ENCODE assay signal across 8 cellular contexts in the genomic region with DNA sequence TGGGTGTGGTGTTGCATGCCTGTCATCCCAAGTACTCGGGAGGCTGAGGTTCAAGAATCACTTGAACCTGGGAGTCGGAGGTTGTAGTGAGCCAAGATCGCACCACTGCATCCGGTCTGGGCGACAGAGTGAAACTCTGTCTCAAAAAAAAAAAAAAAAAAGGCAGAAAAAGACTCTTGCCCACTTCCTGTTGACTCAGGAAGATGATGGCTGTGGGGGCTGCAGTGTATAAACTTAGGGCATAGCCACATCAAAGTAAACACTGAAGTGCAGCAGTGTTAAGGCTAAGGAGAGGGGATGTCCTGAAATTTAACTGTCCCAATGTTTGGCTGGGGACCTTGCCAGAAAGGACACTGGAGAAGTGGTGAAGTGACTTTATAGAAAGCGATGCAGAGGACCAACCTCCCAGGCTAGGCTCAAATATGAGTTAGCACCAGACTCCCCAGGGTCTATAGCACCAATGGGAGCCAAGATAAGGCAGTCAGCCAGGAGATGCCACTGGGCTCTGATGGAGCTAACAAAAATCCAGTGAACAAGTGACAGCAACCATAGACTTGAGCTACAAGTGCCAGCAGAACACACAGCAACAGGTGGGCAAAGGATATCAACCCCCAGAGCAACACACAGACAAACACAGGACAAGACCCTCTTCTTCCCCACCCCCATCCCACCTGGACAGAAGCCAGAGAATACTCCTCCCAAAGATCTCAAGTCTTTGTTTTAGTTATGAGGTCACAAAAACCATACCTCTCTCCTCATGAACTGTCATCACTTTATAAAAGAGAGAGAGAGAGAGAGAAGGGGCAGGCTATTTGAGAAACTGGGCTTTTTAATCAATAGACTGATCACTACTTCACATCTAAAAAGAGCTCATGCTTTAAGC. TPM values are rescaled to one million over a fixed set of nuclear protein-coding genes. Genes with fewer than 3 reads are reported as not detected.
DNase-seq lines count a peak whose midpoint lies in the region; ATAC-seq and TF ChIP-seq lines count a peak whose summit lies in the region.

No MANE protein-coding gene starts in this region.

- peaks cover 2% of the 10 kb centered on the region for H3K9me3 Mint-ChIP-seq in activated CD8-positive, alpha-beta T cell treated with anti-CD3 and anti-CD28 coated beads for 36 hours

- in situ Hi-C loops in GM23248 (cut with MboI) = no loop called here

- no peaks in the 10 kb centered on the region for H3K27me3 ChIP-seq in GM23248 (replicated peaks; ENCODE audit: insufficient read depth)

- H3K36me3 ChIP-seq in GM23248 (ENCODE audit: low read depth) = no peaks in the 10 kb centered on the region

- H3K9me2 ChIP-seq in GM23248 (ENCODE audit: insufficient read depth) = no peaks in the 10 kb centered on the region

- peaks cover 13% of the 10 kb centered on the region for H3K36me3 Mint-ChIP-seq in activated CD8-positive, alpha-beta T cell treated with anti-CD3 and anti-CD28 coated beads for 36 hours (ENCODE audit: low read depth)

- CTCF ChIA-PET in activated CD8-positive, alpha-beta T cell treated with anti-CD3 and anti-CD28 coated beads for 36 hours (lab: Charles Lee) = interaction anchor here (0.6 to 3.9 kb wide), 12 partner anchors 8 to 77 kb away, joined by 3 to 16 read pairs (median 4); a partner anchor contains a TSS

- H3K27me3 Mint-ChIP-seq in activated CD8-positive, alpha-beta T cell treated with anti-CD3 and anti-CD28 coated beads for 36 hours = no peaks in the 10 kb centered on the region

- no peak for TF ChIP-seq CTCF in activated CD8-positive, alpha-beta T cell treated with anti-CD3 and anti-CD28 coated beads for 36 hours (IDR thresholded peaks at IDR 0.05)

- H2AFZ ChIP-seq in GM23248 = no peak overlapping the region

- POLR2A ChIA-PET in activated CD8-positive, alpha-beta T cell treated with anti-CD3 and anti-CD28 coated beads for 36 hours (lab: Charles Lee) = interaction anchor here (0.7 to 3.5 kb wide), 8 partner anchors 10 to 662 kb away, joined by 3 to 23 read pairs (median 8); a partner anchor contains a TSS

- peaks cover 75% of the 10 kb centered on the region for H3K4me1 Mint-ChIP-seq in activated CD8-positive, alpha-beta T cell treated with anti-CD3 and anti-CD28 coated beads for 36 hours (ENCODE audit: low read depth)

- peak; percentile 73 for ATAC-seq in GM19043 (IDR thresholded peaks at IDR 0.05; ENCODE audit: low read depth, unreplicated experiment)
- ATAC-seq in HG03097 (IDR thresholded peaks at IDR 0.05; ENCODE audit: low FRiP score, unreplicated experiment) = peak; percentile 77
- peak; percentile 77 for ATAC-seq in activated CD8-positive, alpha-beta T cell treated with anti-CD3 and anti-CD28 coated beads for 36 hours

- H3K27ac Mint-ChIP-seq in activated CD8-positive, alpha-beta T cell treated with anti-CD3 and anti-CD28 coated beads for 36 hours = peak overlapping the region; percentile 96

- DNase-seq in activated CD8-positive, alpha-beta T cell treated with anti-CD3 and anti-CD28 coated beads for 36 hours = peak; percentile 88
- peak; percentile 15 to 16 for DNase-seq in stimulated activated CD4-positive, alpha-beta T cell treated with anti-CD3 and anti-CD28 coated beads, Interleukin-15, amount 100 ng/mL, for 1 hour (ENCODE audit: low read depth in 1 of 2, low spot score in 1 of 2)
- DNase-seq in mesenteric fat pad (ENCODE audit: low spot score) (no peak), cortex of kidney (lab: John Stamatoyannopoulos, UW) (no peak), GM23248 (no peak), NCI-H1930 (lab: John Stamatoyannopoulos, UW) (no peak)

- H4K20me1 ChIP-seq in GM23248 (ENCODE audit: insufficient read depth) = no peaks in the 10 kb centered on the region

- no peaks in the 10 kb centered on the region for H3K79me2 ChIP-seq in GM23248 (ENCODE audit: insufficient read depth)

- H3K4me2 ChIP-seq in GM23248 (ENCODE audit: unreplicated experiment) = no peak overlapping the region

- no peaks in the 10 kb centered on the region for H3F3A ChIP-seq in GM23248 (ENCODE audit: insufficient read depth)

- no peaks in the 10 kb centered on the region for H3K9me3 ChIP-seq in GM23248 (ENCODE audit: low read depth)

- 20 to 32% methylated on average over 6 of the region's 6 CpGs for WGBS in GM23248 (ENCODE audit: low coverage in 1 of 2, low lambda C conversion rate in 2 of 2, missing lambda C conversion rate in 2 of 2), 2 experiments

- no peak overlapping the region for H3K9ac ChIP-seq in GM23248

- intact Hi-C loops in activated CD8-positive, alpha-beta T cell treated with anti-CD3 and anti-CD28 coated beads for 36 hours (cut with micrococcal nuclease) = no loop called here

- no peak overlapping the region for H3K27ac ChIP-seq in GM23248

- H3K4me3 ChIP-seq in GM23248 = no peak overlapping the region

- H3K4me1 ChIP-seq in GM23248 (ENCODE audit: insufficient read depth) = no peaks in the 10 kb centered on the region

- H3K4me3 Mint-ChIP-seq in activated CD8-positive, alpha-beta T cell treated with anti-CD3 and anti-CD28 coated beads for 36 hours = peak overlapping the region; percentile 60

RNA-seq across cellular contexts. Expression of a gene that starts 28.0 kb away (rescaled TPM):
- 100 to 1,000 TPM in 1 of 2 experiments, 10 to 100 TPM in 1; 99.7 to 106 TPM for total RNA-seq in activated CD8-positive, alpha-beta T cell treated with anti-CD3 and anti-CD28 coated beads for 36 hours
- total RNA-seq in mesenteric fat pad = 0.71 TPM
- not detected in 2 replicates for total RNA-seq in GM23248 (2014; rRNA removed; shearing (Covaris generic))
- polyA plus RNA-seq in GM23248 (2016; fragmentation: Nextera tagmentation; extraction: Ambion mirVana) = not detected in 2 replicates

Comparison
In these comparisons a context has a peak if more than half of its experiments do, and no peak if none do; other contexts are left out.
1. DNase-seq: peak in activated CD8-positive, alpha-beta T cell treated with anti-CD3 and anti-CD28 coated beads for 36 hours (single experiment) and stimulated activated CD4-positive, alpha-beta T cell treated with anti-CD3 and anti-CD28 coated beads, Interleukin-15, amount 100 ng/mL, for 1 hour (2 of 2); none in mesenteric fat pad (single experiment), cortex of kidney (single experiment), GM23248 (single experiment) and NCI-H1930 (0 of 2).
2. RNA of a gene that starts 28.0 kb away (total RNA-seq): 99.7 to 106 TPM in activated CD8-positive, alpha-beta T cell treated with anti-CD3 and anti-CD28 coated beads for 36 hours; 0.71 TPM in mesenteric fat pad (single experiment) and not detected in GM23248; every median in the first group is over 10 times any median in the second.
3. Peak in every context shown above with its lines, with median percentiles within 50 percentile points of each other: ATAC-seq.